ENCODE assay signal across 21 cellular contexts in the genomic region with DNA sequence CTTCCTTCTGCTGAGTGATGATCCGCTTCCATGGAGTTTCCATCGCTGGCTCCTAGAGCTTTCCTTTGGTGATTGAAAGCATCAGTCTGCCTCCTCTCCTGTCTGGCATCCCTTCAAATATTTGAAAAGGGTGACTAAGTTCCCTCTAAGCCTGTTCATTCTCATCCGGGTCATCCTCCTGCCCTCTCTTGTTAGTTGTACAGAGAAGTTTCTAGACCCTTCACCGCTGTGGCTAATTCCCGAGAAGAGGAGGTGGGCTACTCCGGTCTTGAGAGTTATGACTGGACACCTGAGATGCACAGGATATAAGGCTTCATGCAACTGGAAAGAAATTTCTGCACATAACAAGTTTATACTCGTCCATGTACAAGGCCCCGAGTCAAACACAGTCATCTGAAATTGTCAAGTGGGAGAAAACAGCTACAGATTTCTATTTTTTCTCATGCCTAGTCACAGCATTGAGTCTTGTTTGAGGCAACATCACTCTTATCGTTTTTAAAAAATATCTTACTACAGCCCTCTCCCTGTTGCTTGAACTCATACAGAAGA.
"Had no signal": no experiment of that assay in that cellular context is flagged by ENCODE, and none has a peak within 500 bp of the region (broad histone marks: within the 10 kb centered on the region; RNA-seq: fewer than 3 reads in every experiment).

No MANE protein-coding gene starts in this region.

- H3K9ac ChIP-seq: parathyroid adenoma had no signal

- H3K4me1 ChIP-seq: parathyroid adenoma, spleen had no signal

- H3K27me3 ChIP-seq: neutrophil, spleen had no signal

- H3K36me3 ChIP-seq: left ventricle myocardium inferior, neutrophil, spleen, thoracic aorta had no signal

- ATAC-seq: activated CD8-positive, alpha-beta memory T cell treated with anti-CD3 and anti-CD28 coated beads, Interleukin-2, amount 10 ng/mL, durations not matched to agents 7 days and 5 days; activated T-helper 17 cell treated with anti-CD3 and anti-CD28 coated beads, Interleukin-2, amount 50 U/mL, for 72 hours; effector memory CD8-positive, alpha-beta T cell; sciatic nerve; stimulated activated naive B cell treated with anti-CD40 and anti-IgM and Interleukin-4, amounts not matched to agents 10 μg/mL and 1 μg/mL and 100 μg/mL, for 72 hours had no signal

- H3K4me3 ChIP-seq: left ventricle myocardium inferior, spleen, thoracic aorta had no signal

- DNase-seq: activated CD4-positive, alpha-beta memory T cell treated with anti-CD3 and anti-CD28 coated beads, Interleukin-2, amount 10 ng/mL, durations not matched to agents 7 days and 5 days; activated CD4-positive, alpha-beta T cell treated with anti-CD3 and anti-CD28 coated beads for 48 hours; activated CD4-positive, CD25-positive, alpha-beta regulatory T cell; activated CD8-positive, alpha-beta memory T cell treated with anti-CD3 and anti-CD28 coated beads, Interleukin-2, amount 10 ng/mL, durations not matched to agents 7 days and 5 days; activated naive CD4-positive, alpha-beta T cell; activated naive CD8-positive, alpha-beta T cell treated with anti-CD3 and anti-CD28 coated beads for 36 hours; activated T-cell treated with anti-CD3 and anti-CD28 coated beads, Interleukin-2, amount 50 U/mL, for 1 hour; amniotic stem cell; caudate nucleus; effector memory CD8-positive, alpha-beta T cell; head of caudate nucleus; left ventricle myocardium inferior; naive B cell; spleen; stimulated activated CD4-positive, alpha-beta T cell treated with anti-CD3 and anti-CD28 coated beads, Interleukin-4, amount 100 ng/mL, for 4 hours; stimulated activated naive B cell treated with anti-CD40 and anti-IgM and Interleukin-4, amounts not matched to agents 10 μg/mL and 1 μg/mL and 100 μg/mL, for 72 hours had no signal

- H3K27ac ChIP-seq: left ventricle myocardium inferior, neutrophil, parathyroid adenoma, spleen, thoracic aorta had no signal

- H3K79me2 ChIP-seq: parathyroid adenoma had no signal

- H3K9me3 ChIP-seq: left ventricle myocardium inferior, neutrophil, spleen, thoracic aorta had no signal

- H2AFZ ChIP-seq: parathyroid adenoma had no signal
